10 cellular contexts compared by ENCODE assay signal in genomic region chr16:73016488-73016830, GRCh38. TPM values are rescaled to one million over a fixed set of nuclear protein-coding genes. Genes with fewer than 3 reads are reported as not detected.
DNase-seq lines count a peak whose midpoint lies in the region; ATAC-seq, FAIRE-seq and TF ChIP-seq lines count a peak whose summit lies in the region.
"Had no signal": no experiment of that assay in that cellular context is flagged by ENCODE, and none has a peak within 500 bp of the region (broad histone marks: within the 10 kb centered on the region; RNA-seq: fewer than 3 reads in every experiment).

No MANE protein-coding gene starts in this region.

- no peak for TF ChIP-seq POLR2A in spleen (IDR thresholded peaks at IDR 0.05)

- no peak overlapping the region for H3K4me3 ChIP-seq in spleen

- no peaks in the 10 kb centered on the region for H3K27me3 ChIP-seq in spleen (replicated peaks in 1 of 7)

- peak; percentile 49 for FAIRE-seq in islet of Langerhans (lab: Jason Lieb, UNC)

- WGBS in spleen, 5 donors: 62 to 81% (median 75%) methylated on average over 2 of the region's 2 CpGs

- H3K36me3 ChIP-seq in spleen: no peaks in the 10 kb centered on the region

- ATAC-seq in GM21360 (IDR thresholded peaks at IDR 0.05; ENCODE audit: unreplicated experiment) (peak; percentile 72), HG03175 (IDR thresholded peaks at IDR 0.05; ENCODE audit: unreplicated experiment) (peak; percentile 46)

- no peak overlapping the region for H3K27ac ChIP-seq in spleen
- H3K27ac ChIP-seq: HL-60 had no signal

- no peaks in the 10 kb centered on the region for H3K9me3 ChIP-seq in spleen

- intact Hi-C loops in spleen (cut with DNase I; ENCODE audit: low total_unique reads): no loop called here

- H3K4me1 ChIP-seq in spleen: peaks cover 0 to 23% (median 9%) of the 10 kb centered on the region in 6 donors

- no peak for TF ChIP-seq CTCF in spleen (IDR thresholded peaks at IDR 0.05 in 8 of 11, conservative IDR thresholded peaks at IDR 0.05 in 3 of 11)

- DNase-seq in COLO829 (ENCODE audit: low spot score): peak; percentile 42
- DNase-seq in spleen: no peak
- no peak for DNase-seq in HuH-7.5 (ENCODE audit: low spot score)
- DNase-seq in SIG-M5 treated with dmso at 0.1 percent for 504 hours (lab: John Stamatoyannopoulos, UW; ENCODE audit: unreplicated experiment): no peak
- DNase-seq in cortex of kidney (lab: John Stamatoyannopoulos, UW): no peak
- DNase-seq: C1 segment of cervical spinal cord had no signal

RNA-seq across cellular contexts. Expression of gene ZFHX3, which starts 31.5 kb away (rescaled TPM):
- total RNA-seq in spleen: 10 to 100 TPM in 6 of 7 donors, 1 to 10 TPM in 1; 9.1 to 18.5 (median 12.5) TPM
- 1 to 10 TPM in 1 of 3 donors, under 1 TPM in 2; 0.47 to 1.5 (median 0.52) TPM for polyA plus RNA-seq in spleen
